Comparison of ENCODE assay signal across 22 cellular contexts in genomic region chr7:157266272-157266671, GRCh38.
"Had no signal": no experiment of that assay in that cellular context is flagged by ENCODE, and none has a peak within 500 bp of the region (broad histone marks: within the 10 kb centered on the region; RNA-seq: fewer than 3 reads in every experiment).

No MANE protein-coding gene starts in this region.

- ATAC-seq: esophagus mucosa; gastrocnemius medialis; left cardiac atrium; naive thymus-derived CD4-positive, alpha-beta T cell had no signal

- H3K4me1 ChIP-seq: right atrium auricular region, sigmoid colon, upper lobe of left lung, uterus had no signal

- H3K9me3 ChIP-seq: gastrocnemius medialis, left ventricle myocardium inferior, right atrium auricular region, sigmoid colon, upper lobe of left lung, uterus had no signal

- DNase-seq: effector CD8-positive, alpha-beta T cell; gastrocnemius medialis; immature natural killer cell; kidney; left cardiac atrium; left ventricle myocardium inferior; mesenchymal stem cell; naive thymus-derived CD4-positive, alpha-beta T cell; nephron progenitor cell; posterior cingulate gyrus; small intestine; stimulated activated CD4-positive, alpha-beta T cell treated with anti-CD3 and anti-CD28 coated beads, Interleukin-12 subunit alpha, Interleukin-12 subunit beta, amount 100 ng/mL, for 4 hours; stimulated activated CD4-positive, alpha-beta T cell treated with anti-CD3 and anti-CD28 coated beads, Interleukin-2, amount 100 ng/mL, for 48 hours; stimulated activated naive CD4-positive, alpha-beta T cell treated with Interleukin-2 at 50 U/mL for 16 hours; upper lobe of left lung; uterus had no signal

- H3K27me3 ChIP-seq: dorsolateral prefrontal cortex, gastrocnemius medialis, right atrium auricular region, sigmoid colon, upper lobe of left lung, uterus had no signal

- H3K4me3 ChIP-seq: coronary artery, dorsolateral prefrontal cortex, gastrocnemius medialis, left ventricle myocardium inferior, lung, right atrium auricular region, sigmoid colon, upper lobe of left lung, uterus had no signal

- H3K27ac ChIP-seq: coronary artery, dorsolateral prefrontal cortex, gastrocnemius medialis, left ventricle myocardium inferior, right atrium auricular region, sigmoid colon, upper lobe of left lung, uterus had no signal

- H3K36me3 ChIP-seq: uterus had no signal
